8 cellular contexts compared by ENCODE assay signal in the genomic region with DNA sequence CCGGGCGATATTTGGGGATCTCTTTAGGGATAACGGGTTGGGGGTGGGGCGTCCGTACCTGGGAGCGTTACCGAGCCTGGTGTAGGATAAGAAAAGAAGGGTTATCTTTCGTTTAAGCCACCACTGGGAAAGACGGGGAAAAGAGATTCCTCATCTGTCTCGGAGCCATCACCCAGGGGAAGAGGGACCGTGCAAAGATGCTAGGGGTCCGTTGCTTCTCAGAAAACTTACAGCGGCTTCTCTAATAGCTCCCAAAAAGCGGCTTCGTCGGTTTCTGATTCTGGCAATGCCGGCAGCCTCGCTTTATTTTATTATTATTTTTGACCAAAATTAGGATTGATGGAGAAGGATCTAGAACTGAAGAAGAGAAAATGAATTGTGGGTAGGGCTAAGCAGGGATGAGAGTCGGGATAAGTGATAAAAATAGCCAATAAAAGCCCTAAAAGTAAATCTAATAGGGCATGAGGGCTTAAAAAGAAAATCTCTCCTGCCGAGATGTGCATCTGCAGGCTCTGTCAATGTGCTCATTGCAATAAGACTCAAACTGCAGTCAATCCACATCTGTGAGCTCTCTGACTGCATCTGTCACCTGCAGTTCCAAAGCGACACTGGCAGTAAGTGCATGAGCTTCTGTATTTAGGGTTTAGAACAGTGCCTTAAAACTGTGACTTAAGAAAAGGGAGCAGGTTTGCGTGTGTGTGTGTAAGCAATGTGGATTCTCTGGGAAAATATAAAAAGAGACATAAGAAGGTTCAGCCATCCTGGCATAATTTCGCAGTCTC. TPM values are rescaled to one million over a fixed set of nuclear protein-coding genes. Genes with fewer than 3 reads are reported as not detected.
DNase-seq lines count a peak whose midpoint lies in the region; ATAC-seq and TF ChIP-seq lines count a peak whose summit lies in the region.

No MANE protein-coding gene starts in this region.

- TF ChIP-seq CTCF in cardiac muscle cell (IDR thresholded peaks at IDR 0.05; ENCODE audit: low read depth, low read length) = no peak

- ATAC-seq in Right ventricle myocardium inferior (no peak), GM21515 (IDR thresholded peaks at IDR 0.05; ENCODE audit: unreplicated experiment) (no peak)

- intact Hi-C loops in Right ventricle myocardium inferior (cut with DNase I) = loop anchor here (2.0 to 5.0 kb wide), 3 partner anchors 19 to 1142 kb away; a partner anchor contains a TSS
- intact Hi-C loops in activated T-helper 2 cell treated with anti-CD3 and anti-CD28 coated beads, Interferon-gamma antibody, Interleukin-2, Interleukin-4, amounts not matched to agents 10 μg/mL and 5 μg/mL and 100 μg/mL, durations not matched to agents 14 hours and 24 hours and 36 hours (cut with micrococcal nuclease) = loop anchor here (2.0 kb wide), 2 partner anchors 19 to 1139 kb away; a partner anchor contains a TSS

- peaks cover 9% of the 10 kb centered on the region for H3K36me3 Mint-ChIP-seq in activated T-helper 2 cell treated with anti-CD3 and anti-CD28 coated beads, Interferon-gamma antibody, Interleukin-2, Interleukin-4, amounts not matched to agents 10 μg/mL and 5 μg/mL and 100 μg/mL, durations not matched to agents 14 hours and 24 hours and 36 hours (ENCODE audit: low read depth)

- 9% methylated on average over 23 of the region's 23 CpGs for WGBS in thymus

- no peaks in the 10 kb centered on the region for H3K9me3 ChIP-seq in cardiac muscle cell (ENCODE audit: low read depth)
- no peaks in the 10 kb centered on the region for H3K9me3 ChIP-seq in thymus (ENCODE audit: control insufficient read depth)

- peaks cover 9% of the 10 kb centered on the region for H3K27me3 Mint-ChIP-seq in activated T-helper 2 cell treated with anti-CD3 and anti-CD28 coated beads, Interferon-gamma antibody, Interleukin-2, Interleukin-4, amounts not matched to agents 10 μg/mL and 5 μg/mL and 100 μg/mL, durations not matched to agents 14 hours and 24 hours and 36 hours (ENCODE audit: low read depth)

- H3K9me3 Mint-ChIP-seq in activated T-helper 2 cell treated with anti-CD3 and anti-CD28 coated beads, Interferon-gamma antibody, Interleukin-2, Interleukin-4, amounts not matched to agents 10 μg/mL and 5 μg/mL and 100 μg/mL, durations not matched to agents 14 hours and 24 hours and 36 hours = no peaks in the 10 kb centered on the region

- H3K4me3 Mint-ChIP-seq in activated T-helper 2 cell treated with anti-CD3 and anti-CD28 coated beads, Interferon-gamma antibody, Interleukin-2, Interleukin-4, amounts not matched to agents 10 μg/mL and 5 μg/mL and 100 μg/mL, durations not matched to agents 14 hours and 24 hours and 36 hours (ENCODE audit: low read depth) = peak overlapping the region; percentile 94

- H3K27ac Mint-ChIP-seq in activated T-helper 2 cell treated with anti-CD3 and anti-CD28 coated beads, Interferon-gamma antibody, Interleukin-2, Interleukin-4, amounts not matched to agents 10 μg/mL and 5 μg/mL and 100 μg/mL, durations not matched to agents 14 hours and 24 hours and 36 hours = peak overlapping the region; percentile 81

- peaks cover 44% of the 10 kb centered on the region for H3K4me1 Mint-ChIP-seq in activated T-helper 2 cell treated with anti-CD3 and anti-CD28 coated beads, Interferon-gamma antibody, Interleukin-2, Interleukin-4, amounts not matched to agents 10 μg/mL and 5 μg/mL and 100 μg/mL, durations not matched to agents 14 hours and 24 hours and 36 hours (ENCODE audit: low read depth)

- no peaks in the 10 kb centered on the region for H3K4me1 ChIP-seq in cardiac muscle cell (ENCODE audit: low read depth)
- H3K4me1 ChIP-seq in thymus (ENCODE audit: control insufficient read depth, insufficient read depth, low read length) = peaks cover 5% of the 10 kb centered on the region

- H3K27ac ChIP-seq in cardiac muscle cell = peak overlapping the region; percentile 61
- peak overlapping the region; percentile 94 for H3K27ac ChIP-seq in layer of hippocampus (ENCODE audit: low read depth, low read length)
- no peak overlapping the region for H3K27ac ChIP-seq in thymus (ENCODE audit: low read depth)

- no peaks in the 10 kb centered on the region for H3K36me3 ChIP-seq in cardiac muscle cell
- no peaks in the 10 kb centered on the region for H3K36me3 ChIP-seq in thymus (ENCODE audit: control insufficient read depth, insufficient read depth)

- no peak for DNase-seq in cardiac muscle cell (ENCODE audit: low read depth in 1 of 2, low spot score in 1 of 2)
- no peak for DNase-seq in Right ventricle myocardium inferior (ENCODE audit: missing footprints)
- no peak for DNase-seq in activated T-helper 2 cell treated with anti-CD3 and anti-CD28 coated beads, Interferon-gamma antibody, Interleukin-2, Interleukin-4, amounts not matched to agents 10 μg/mL and 5 μg/mL and 100 μg/mL, durations not matched to agents 14 hours and 24 hours and 36 hours (ENCODE audit: low spot score)
- no peak for DNase-seq in SIG-M5 treated with dmso at 0.1 percent for 504 hours (lab: John Stamatoyannopoulos, UW; ENCODE audit: unreplicated experiment)
- no peak for DNase-seq in SHP77 (lab: John Stamatoyannopoulos, UW)

- no peaks in the 10 kb centered on the region for H3K27me3 ChIP-seq in cardiac muscle cell
- H3K27me3 ChIP-seq in layer of hippocampus (ENCODE audit: control insufficient read depth, insufficient read depth, low read length) = no peaks in the 10 kb centered on the region
- H3K27me3 ChIP-seq in thymus (ENCODE audit: control insufficient read depth, insufficient read depth) = no peaks in the 10 kb centered on the region

- H3K4me3 ChIP-seq in cardiac muscle cell = peak overlapping the region; percentile 69
- H3K4me3 ChIP-seq in thymus (ENCODE audit: low read length) = peak overlapping the region; percentile 66

RNA-seq across cellular contexts. Expression of a gene that starts 0.8 kb away (rescaled TPM):
- total RNA-seq in cardiac muscle cell (11.5 and 14.7 TPM in 2 replicates), Right ventricle myocardium inferior (14.5 TPM)
- polyA plus RNA-seq in cardiac muscle cell (32.1 and 43.8 TPM in 2 replicates), thymus (41.9 TPM)
- total RNA-seq in activated T-helper 2 cell treated with anti-CD3 and anti-CD28 coated beads, Interferon-gamma antibody, Interleukin-2, Interleukin-4, amounts not matched to agents 10 μg/mL and 5 μg/mL and 100 μg/mL, durations not matched to agents 14 hours and 24 hours and 36 hours = 29.7 and 31.2 TPM in 2 replicates
